Comparison of ENCODE assay signal across 15 cellular contexts in the genomic region with DNA sequence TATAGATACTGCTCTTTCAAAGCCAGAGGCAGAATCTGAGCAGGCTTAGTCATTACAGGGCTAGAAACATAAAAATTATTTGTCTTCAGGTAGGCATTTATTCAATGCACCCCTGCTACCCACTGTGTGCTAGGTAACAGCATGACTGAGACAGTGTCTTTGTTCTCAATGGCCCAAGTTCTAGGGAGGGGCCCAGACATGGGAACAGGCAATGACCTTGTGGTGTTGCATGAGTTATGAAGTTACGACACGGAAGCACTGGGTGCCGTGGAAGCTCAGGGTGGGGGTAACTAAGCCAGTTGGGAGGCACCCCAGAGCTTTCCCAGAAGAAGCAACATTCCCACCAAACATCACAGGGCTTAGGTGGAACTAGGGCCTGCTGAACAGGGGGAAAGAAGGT.
"Had no signal": no experiment of that assay in that cellular context is flagged by ENCODE, and none has a peak within 500 bp of the region (broad histone marks: within the 10 kb centered on the region; RNA-seq: fewer than 3 reads in every experiment).

No MANE protein-coding gene starts in this region.

- FAIRE-seq: kidney, small intestine had no signal

- H3K4me1 Mint-ChIP-seq: immature natural killer cell, nephron progenitor cell had no signal

- H3K9me3 Mint-ChIP-seq: dendritic cell treated with granulocyte-macrophage colony-stimulating factor and Interleukin-4, amounts not matched to agents 40 ng/mL and 50 ng/mL, for 4 days had no signal

- DNase-seq: esophagus squamous epithelium; foreskin keratinocyte; immature natural killer cell; kidney; left cardiac atrium; mesendoderm; naive thymus-derived CD4-positive, alpha-beta T cell; nephron progenitor cell; psoas muscle; sigmoid colon; small intestine; stimulated activated CD4-positive, alpha-beta T cell treated with anti-CD3 and anti-CD28 coated beads, Interleukin-2, amount 100 ng/mL, for 48 hours; stimulated activated naive CD4-positive, alpha-beta T cell treated with Interleukin-2 at 50 U/mL for 16 hours; tibial artery had no signal

- H3K27me3 Mint-ChIP-seq: dendritic cell treated with granulocyte-macrophage colony-stimulating factor and Interleukin-4, amounts not matched to agents 40 ng/mL and 50 ng/mL, for 4 days; naive thymus-derived CD4-positive, alpha-beta T cell had no signal

- ATAC-seq: foreskin keratinocyte; left cardiac atrium; naive thymus-derived CD4-positive, alpha-beta T cell; psoas muscle had no signal

- H3K4me3 Mint-ChIP-seq: dendritic cell treated with granulocyte-macrophage colony-stimulating factor and Interleukin-4, amounts not matched to agents 40 ng/mL and 50 ng/mL, for 4 days; immature natural killer cell; naive thymus-derived CD4-positive, alpha-beta T cell; nephron progenitor cell had no signal

- H3K27ac Mint-ChIP-seq: dendritic cell treated with granulocyte-macrophage colony-stimulating factor and Interleukin-4, amounts not matched to agents 40 ng/mL and 50 ng/mL, for 4 days; immature natural killer cell; naive thymus-derived CD4-positive, alpha-beta T cell; nephron progenitor cell had no signal
